In genomic region chr9:77906991-77907390, GRCh38 we compare ENCODE assay signal across 15 cellular contexts.
"Had no signal": no experiment of that assay in that cellular context is flagged by ENCODE, and none has a peak within 500 bp of the region (broad histone marks: within the 10 kb centered on the region; RNA-seq: fewer than 3 reads in every experiment).

No MANE protein-coding gene starts in this region.

- H3K27me3 ChIP-seq: adrenal gland, hepatocyte, thyroid gland had no signal

- H2AFZ ChIP-seq: hepatocyte had no signal

- H3K27ac Mint-ChIP-seq: activated CD4-positive, alpha-beta T cell treated with anti-CD3 and anti-CD28 coated beads for 36 hours; activated CD8-positive, alpha-beta T cell treated with anti-CD3 and anti-CD28 coated beads, Interleukin-2, amount 10 ng/mL, durations not matched to agents 7 days and 5 days; activated T-helper 1 cell treated with anti-CD3 and anti-CD28 coated beads, Interleukin-12 subunit alpha, Interleukin-12 subunit beta, Interleukin-2, Interleukin-4 antibody, amounts not matched to agents 30 ng/mL and 10 ng/mL and 1 ng/mL, durations not matched to agents 14 hours and 24 hours and 36 hours; mesothelial cell of epicardium had no signal

- H3K4me3 ChIP-seq: adrenal gland, coronary artery, hepatocyte, thyroid gland had no signal

- H3K9me3 ChIP-seq: adrenal gland, thyroid gland had no signal

- H3K27ac ChIP-seq: adrenal gland, coronary artery, hepatocyte, thyroid gland, WERI-Rb-1 had no signal

- H3K9me3 Mint-ChIP-seq: activated T-helper 1 cell treated with anti-CD3 and anti-CD28 coated beads, Interleukin-12 subunit alpha, Interleukin-12 subunit beta, Interleukin-2, Interleukin-4 antibody, amounts not matched to agents 30 ng/mL and 10 ng/mL and 1 ng/mL, durations not matched to agents 14 hours and 24 hours and 36 hours; mesothelial cell of epicardium had no signal

- H3K4me3 Mint-ChIP-seq: activated CD4-positive, alpha-beta T cell treated with anti-CD3 and anti-CD28 coated beads for 36 hours; activated CD8-positive, alpha-beta T cell treated with anti-CD3 and anti-CD28 coated beads, Interleukin-2, amount 10 ng/mL, durations not matched to agents 7 days and 5 days; activated T-helper 1 cell treated with anti-CD3 and anti-CD28 coated beads, Interleukin-12 subunit alpha, Interleukin-12 subunit beta, Interleukin-2, Interleukin-4 antibody, amounts not matched to agents 30 ng/mL and 10 ng/mL and 1 ng/mL, durations not matched to agents 14 hours and 24 hours and 36 hours; mesothelial cell of epicardium had no signal

- H3K36me3 Mint-ChIP-seq: mesothelial cell of epicardium had no signal

- H3K4me2 ChIP-seq: hepatocyte had no signal

- DNase-seq: activated CD4-positive, alpha-beta T cell treated with anti-CD3 and anti-CD28 coated beads for 36 hours; activated CD8-positive, alpha-beta memory T cell treated with anti-CD3 and anti-CD28 coated beads, Interleukin-2, amount 50 U/mL, for 48 hours; activated CD8-positive, alpha-beta T cell treated with anti-CD3 and anti-CD28 coated beads, Interleukin-2, amount 10 ng/mL, durations not matched to agents 7 days and 5 days; activated naive CD4-positive, alpha-beta T cell treated with Interleukin-2 at 50 U/mL for 16 hours; adrenal gland; caudate nucleus; effector CD8-positive, alpha-beta T cell; kidney glomerular epithelial cell; posterior cingulate gyrus; thyroid gland; WERI-Rb-1 had no signal

- H3K36me3 ChIP-seq: adrenal gland, thyroid gland, WERI-Rb-1 had no signal

- H3K27me3 Mint-ChIP-seq: activated CD4-positive, alpha-beta T cell treated with anti-CD3 and anti-CD28 coated beads for 36 hours had no signal
